ENCODE assay signal across 7 cellular contexts in the genomic region with DNA sequence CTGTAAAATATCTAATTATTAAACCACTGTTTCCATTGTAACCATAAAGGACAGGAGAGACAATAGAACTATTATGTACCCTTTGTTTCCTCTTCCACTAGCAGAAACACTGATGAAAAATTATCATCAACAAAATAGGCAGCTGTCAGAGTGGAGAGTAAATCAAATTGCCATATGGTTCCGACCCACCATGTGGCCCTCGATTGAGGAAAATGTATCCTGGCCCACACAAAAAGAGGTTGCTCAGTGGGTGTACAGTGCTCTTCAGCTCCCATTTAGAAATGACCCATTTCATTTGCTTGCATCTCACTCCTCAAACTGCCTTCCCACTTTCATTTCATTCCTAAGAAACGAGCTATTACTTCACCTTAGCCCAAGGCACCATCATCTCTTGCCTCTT.
"Had no signal": no experiment of that assay in that cellular context is flagged by ENCODE, and none has a peak within 500 bp of the region (broad histone marks: within the 10 kb centered on the region; RNA-seq: fewer than 3 reads in every experiment).

No MANE protein-coding gene starts in this region.

- DNase-seq: GM23248, GOT3, H7, HCEC 1CT, IMR-90, KG1 had no signal

- ATAC-seq: K562 had no signal
